Comparison of ENCODE assay signal across 38 cellular contexts in genomic region chr12:113866496-113866895, GRCh38.
"Had no signal": no experiment of that assay in that cellular context is flagged by ENCODE, and none has a peak within 500 bp of the region (broad histone marks: within the 10 kb centered on the region; RNA-seq: fewer than 3 reads in every experiment).

No MANE protein-coding gene starts in this region.

- H3K9me3 Mint-ChIP-seq: activated naive CD4-positive, alpha-beta T cell treated with anti-CD3 and anti-CD28 coated beads for 36 hours; activated naive CD4-positive, alpha-beta T cell treated with anti-CD3 and anti-CD28 coated beads, Interleukin-2, amount 10 ng/mL, durations not matched to agents 7 days and 5 days; activated naive CD4-positive, alpha-beta T cell treated with anti-CD3 and anti-CD28 coated beads, Interleukin-2, amount 50 U/mL, for 24 hours; activated naive CD4-positive, alpha-beta T cell treated with anti-CD3 and anti-CD28 coated beads, Interleukin-2, amount 50 U/mL, for 72 hours; activated naive CD8-positive, alpha-beta T cell treated with anti-CD3 and anti-CD28 coated beads for 36 hours; activated naive CD8-positive, alpha-beta T cell treated with anti-CD3 and anti-CD28 coated beads, Interleukin-2, amount 10 ng/mL, durations not matched to agents 7 days and 5 days; activated naive CD8-positive, alpha-beta T cell treated with anti-CD3 and anti-CD28 coated beads, Interleukin-2, amount 50 U/mL, for 24 hours; activated T-cell treated with anti-CD3 and anti-CD28 coated beads, Interleukin-2, amount 50 U/mL, for 24 hours; activated T-cell treated with anti-CD3 and anti-CD28 coated beads, Interleukin-2, amount 50 U/mL, for 4 hours; activated T-cell treated with anti-CD3 and anti-CD28 coated beads, Interleukin-2, amount 50 U/mL, for 72 hours; activated T-helper 1 cell treated with anti-CD3 and anti-CD28 coated beads, Interleukin-12 subunit alpha, Interleukin-12 subunit beta, Interleukin-2, Interleukin-4 antibody, amounts not matched to agents 30 ng/mL and 10 ng/mL and 1 ng/mL, durations not matched to agents 14 hours and 24 hours and 36 hours; activated T-helper 17 cell treated with anti-CD3 and anti-CD28 coated beads, Interleukin-2, amount 50 U/mL, for 72 hours; activated T-helper 2 cell treated with anti-CD3 and anti-CD28 coated beads, Interferon-gamma antibody, Interleukin-2, Interleukin-4, amounts not matched to agents 10 μg/mL and 5 μg/mL and 100 μg/mL, durations not matched to agents 14 hours and 24 hours and 36 hours; central memory CD8-positive, alpha-beta T cell had no signal

- H3K27me3 Mint-ChIP-seq: activated naive CD4-positive, alpha-beta T cell treated with anti-CD3 and anti-CD28 coated beads, Interleukin-2, amount 10 ng/mL, durations not matched to agents 7 days and 5 days; activated naive CD4-positive, alpha-beta T cell treated with anti-CD3 and anti-CD28 coated beads, Interleukin-2, amount 50 U/mL, for 24 hours; activated naive CD8-positive, alpha-beta T cell; activated naive CD8-positive, alpha-beta T cell treated with anti-CD3 and anti-CD28 coated beads for 36 hours; activated naive CD8-positive, alpha-beta T cell treated with anti-CD3 and anti-CD28 coated beads, Interleukin-2, amount 10 ng/mL, durations not matched to agents 7 days and 5 days; activated naive CD8-positive, alpha-beta T cell treated with anti-CD3 and anti-CD28 coated beads, Interleukin-2, amount 50 U/mL, for 24 hours; activated T-cell treated with anti-CD3 and anti-CD28 coated beads, Interleukin-2, amount 50 U/mL, for 24 hours; activated T-helper 17 cell treated with anti-CD3 and anti-CD28 coated beads, Interleukin-2, amount 50 U/mL, for 72 hours; central memory CD8-positive, alpha-beta T cell had no signal

- H3K27me3 ChIP-seq: adrenal gland, ascending aorta, body of pancreas, brain microvascular endothelial cell, breast epithelium, cardiac muscle cell had no signal

- H3K4me3 Mint-ChIP-seq: activated naive CD4-positive, alpha-beta T cell treated with anti-CD3 and anti-CD28 coated beads for 36 hours; activated naive CD4-positive, alpha-beta T cell treated with anti-CD3 and anti-CD28 coated beads, Interleukin-2, amount 10 ng/mL, durations not matched to agents 7 days and 5 days; activated naive CD4-positive, alpha-beta T cell treated with anti-CD3 and anti-CD28 coated beads, Interleukin-2, amount 50 U/mL, for 24 hours; activated naive CD8-positive, alpha-beta T cell; activated naive CD8-positive, alpha-beta T cell treated with anti-CD3 and anti-CD28 coated beads for 36 hours; activated naive CD8-positive, alpha-beta T cell treated with anti-CD3 and anti-CD28 coated beads, Interleukin-2, amount 10 ng/mL, durations not matched to agents 7 days and 5 days; activated naive CD8-positive, alpha-beta T cell treated with anti-CD3 and anti-CD28 coated beads, Interleukin-2, amount 50 U/mL, for 24 hours; activated T-cell treated with anti-CD3 and anti-CD28 coated beads, Interleukin-2, amount 50 U/mL, for 24 hours; activated T-cell treated with anti-CD3 and anti-CD28 coated beads, Interleukin-2, amount 50 U/mL, for 4 hours; activated T-cell treated with anti-CD3 and anti-CD28 coated beads, Interleukin-2, amount 50 U/mL, for 72 hours; activated T-helper 1 cell treated with anti-CD3 and anti-CD28 coated beads, Interleukin-12 subunit alpha, Interleukin-12 subunit beta, Interleukin-2, Interleukin-4 antibody, amounts not matched to agents 30 ng/mL and 10 ng/mL and 1 ng/mL, durations not matched to agents 14 hours and 24 hours and 36 hours; activated T-helper 17 cell treated with anti-CD3 and anti-CD28 coated beads, Interleukin-2, amount 50 U/mL, for 72 hours; brain; central memory CD8-positive, alpha-beta T cell had no signal

- H3K4me1 ChIP-seq: adrenal gland, ascending aorta, body of pancreas, breast epithelium had no signal

- H3K36me3 Mint-ChIP-seq: activated naive CD4-positive, alpha-beta T cell treated with anti-CD3 and anti-CD28 coated beads, Interleukin-2, amount 10 ng/mL, durations not matched to agents 7 days and 5 days had no signal

- DNase-seq: activated effector memory CD4-positive, alpha-beta T cell treated with anti-CD3 and anti-CD28 coated beads, Interleukin-2, amount 50 U/mL, for 16 hours; activated effector memory CD4-positive, alpha-beta T cell treated with Interleukin-2 at 50 U/mL for 16 hours; activated gamma-delta T cell; activated gamma-delta T cell treated with Interleukin-2 at 50 U/mL for 16 hours; activated naive CD4-positive, alpha-beta T cell; activated naive CD4-positive, alpha-beta T cell treated with anti-CD3 and anti-CD28 coated beads for 36 hours; activated naive CD4-positive, alpha-beta T cell treated with anti-CD3 and anti-CD28 coated beads, Interleukin-2, amount 10 ng/mL, durations not matched to agents 7 days and 5 days; activated naive CD4-positive, alpha-beta T cell treated with anti-CD3 and anti-CD28 coated beads, Interleukin-2, amount 50 U/mL, for 16 hours; activated naive CD4-positive, alpha-beta T cell treated with Interleukin-2 at 50 U/mL for 16 hours; activated naive CD8-positive, alpha-beta T cell treated with anti-CD3 and anti-CD28 coated beads for 36 hours; activated naive CD8-positive, alpha-beta T cell treated with anti-CD3 and anti-CD28 coated beads, Interleukin-2, amount 10 ng/mL, durations not matched to agents 7 days and 5 days; activated naive CD8-positive, alpha-beta T cell treated with anti-CD3 and anti-CD28 coated beads, Interleukin-2, amount 50 U/mL, for 24 hours; activated T-cell treated with anti-CD3 and anti-CD28 coated beads, Interleukin-2, amount 50 U/mL, for 1 hour; activated T-cell treated with anti-CD3 and anti-CD28 coated beads, Interleukin-2, amount 50 U/mL, for 24 hours; activated T-cell treated with anti-CD3 and anti-CD28 coated beads, Interleukin-2, amount 50 U/mL, for 4 hours; activated T-cell treated with anti-CD3 and anti-CD28 coated beads, Interleukin-2, amount 50 U/mL, for 48 hours; activated T-cell treated with anti-CD3 and anti-CD28 coated beads, Interleukin-2, amount 50 U/mL, for 72 hours; adrenal gland; amniotic stem cell; amygdala; anterior cingulate cortex; aorta; brain microvascular endothelial cell; caudate nucleus; central memory CD4-positive, alpha-beta T cell; cerebellar nuclear complex had no signal

- H3K27ac Mint-ChIP-seq: activated naive CD4-positive, alpha-beta T cell treated with anti-CD3 and anti-CD28 coated beads for 36 hours; activated naive CD4-positive, alpha-beta T cell treated with anti-CD3 and anti-CD28 coated beads, Interleukin-2, amount 10 ng/mL, durations not matched to agents 7 days and 5 days; activated naive CD4-positive, alpha-beta T cell treated with anti-CD3 and anti-CD28 coated beads, Interleukin-2, amount 50 U/mL, for 24 hours; activated naive CD4-positive, alpha-beta T cell treated with anti-CD3 and anti-CD28 coated beads, Interleukin-2, amount 50 U/mL, for 72 hours; activated naive CD8-positive, alpha-beta T cell; activated naive CD8-positive, alpha-beta T cell treated with anti-CD3 and anti-CD28 coated beads for 36 hours; activated naive CD8-positive, alpha-beta T cell treated with anti-CD3 and anti-CD28 coated beads, Interleukin-2, amount 10 ng/mL, durations not matched to agents 7 days and 5 days; activated naive CD8-positive, alpha-beta T cell treated with anti-CD3 and anti-CD28 coated beads, Interleukin-2, amount 50 U/mL, for 24 hours; activated T-cell treated with anti-CD3 and anti-CD28 coated beads, Interleukin-2, amount 50 U/mL, for 24 hours; activated T-cell treated with anti-CD3 and anti-CD28 coated beads, Interleukin-2, amount 50 U/mL, for 72 hours; activated T-helper 1 cell treated with anti-CD3 and anti-CD28 coated beads, Interleukin-12 subunit alpha, Interleukin-12 subunit beta, Interleukin-2, Interleukin-4 antibody, amounts not matched to agents 30 ng/mL and 10 ng/mL and 1 ng/mL, durations not matched to agents 14 hours and 24 hours and 36 hours; activated T-helper 17 cell treated with anti-CD3 and anti-CD28 coated beads, Interleukin-2, amount 50 U/mL, for 72 hours; activated T-helper 2 cell treated with anti-CD3 and anti-CD28 coated beads, Interferon-gamma antibody, Interleukin-2, Interleukin-4, amounts not matched to agents 10 μg/mL and 5 μg/mL and 100 μg/mL, durations not matched to agents 14 hours and 24 hours and 36 hours had no signal

- H3K27ac ChIP-seq: adrenal gland, ascending aorta, body of pancreas, brain microvascular endothelial cell, breast epithelium, cardiac muscle cell had no signal

- ATAC-seq: activated naive CD4-positive, alpha-beta T cell treated with anti-CD3 and anti-CD28 coated beads, Interleukin-2, amount 50 U/mL, for 72 hours; activated naive CD8-positive, alpha-beta T cell treated with anti-CD3 and anti-CD28 coated beads, Interleukin-2, amount 50 U/mL, for 24 hours; activated T-cell treated with anti-CD3 and anti-CD28 coated beads, Interleukin-2, amount 50 U/mL, for 4 hours; activated T-cell treated with anti-CD3 and anti-CD28 coated beads, Interleukin-2, amount 50 U/mL, for 72 hours; activated T-helper 17 cell treated with anti-CD3 and anti-CD28 coated beads, Interleukin-2, amount 50 U/mL, for 72 hours; body of pancreas had no signal

- H3K36me3 ChIP-seq: adrenal gland, ascending aorta, brain microvascular endothelial cell, breast epithelium, cardiac muscle cell had no signal

- H3K9me3 ChIP-seq: adrenal gland, ascending aorta, body of pancreas, breast epithelium had no signal

- H3K4me3 ChIP-seq: adrenal gland, ascending aorta, body of pancreas, breast epithelium, cardiac muscle cell had no signal
